ENCODE assay signal across 1 cellular context in genomic region chr16:56946767-56947603, GRCh38.
TF ChIP-seq lines count a peak whose summit lies in the region.

No MANE protein-coding gene starts in this region.

TF ChIP-seq in HepG2, 621 proteins besides CTCF, POLR2A, EP300 and RAD21 (continued from another document and continues in another):
- no peak for TF ChIP-seq CEBPZ (IDR thresholded peaks at IDR 0.05; ENCODE audit: low read length)
- TF ChIP-seq SRF (IDR thresholded peaks at IDR 0.05; ENCODE audit: low read depth, low read length): peak; percentile 68; the same call in 1 of the 2 replicates
- no peak for TF ChIP-seq ZNF720 (CRISPR knock-in tag; IDR thresholded peaks at IDR 0.05)
- no peak for TF ChIP-seq KMT2A (CRISPR knock-in tag; IDR thresholded peaks at IDR 0.05)
- TF ChIP-seq ARNTL (CRISPR knock-in tag; IDR thresholded peaks at IDR 0.05): no peak
- no peak for TF ChIP-seq AKNA (CRISPR knock-in tag; IDR thresholded peaks at IDR 0.05; ENCODE audit: borderline replicate concordance)
- TF ChIP-seq, protein P1, sequence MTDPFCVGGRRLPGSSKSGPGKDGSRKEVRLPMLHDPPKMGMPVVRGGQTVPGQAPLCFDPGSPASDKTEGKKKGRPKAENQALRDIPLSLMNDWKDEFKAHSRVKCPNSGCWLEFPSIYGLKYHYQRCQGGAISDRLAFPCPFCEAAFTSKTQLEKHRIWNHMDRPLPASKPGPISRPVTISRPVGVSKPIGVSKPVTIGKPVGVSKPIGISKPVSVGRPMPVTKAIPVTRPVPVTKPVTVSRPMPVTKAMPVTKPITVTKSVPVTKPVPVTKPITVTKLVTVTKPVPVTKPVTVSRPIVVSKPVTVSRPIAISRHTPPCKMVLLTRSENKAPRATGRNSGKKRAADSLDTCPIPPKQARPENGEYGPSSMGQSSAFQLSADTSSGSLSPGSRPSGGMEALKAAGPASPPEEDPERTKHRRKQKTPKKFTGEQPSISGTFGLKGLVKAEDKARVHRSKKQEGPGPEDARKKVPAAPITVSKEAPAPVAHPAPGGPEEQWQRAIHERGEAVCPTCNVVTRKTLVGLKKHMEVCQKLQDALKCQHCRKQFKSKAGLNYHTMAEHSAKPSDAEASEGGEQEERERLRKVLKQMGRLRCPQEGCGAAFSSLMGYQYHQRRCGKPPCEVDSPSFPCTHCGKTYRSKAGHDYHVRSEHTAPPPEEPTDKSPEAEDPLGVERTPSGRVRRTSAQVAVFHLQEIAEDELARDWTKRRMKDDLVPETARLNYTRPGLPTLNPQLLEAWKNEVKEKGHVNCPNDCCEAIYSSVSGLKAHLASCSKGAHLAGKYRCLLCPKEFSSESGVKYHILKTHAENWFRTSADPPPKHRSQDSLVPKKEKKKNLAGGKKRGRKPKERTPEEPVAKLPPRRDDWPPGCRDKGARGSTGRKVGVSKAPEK (CRISPR knock-in tag; IDR thresholded peaks at IDR 0.05; ENCODE audit: borderline replicate concordance): no peak
- no peak for TF ChIP-seq GFI1 (CRISPR knock-in tag; IDR thresholded peaks at IDR 0.05; ENCODE audit: borderline replicate concordance)
- no peak for TF ChIP-seq STAG1 (CRISPR knock-in tag; IDR thresholded peaks at IDR 0.05)
- no peak for TF ChIP-seq NFE2L2 (IDR thresholded peaks at IDR 0.05; ENCODE audit: low read length)
- TF ChIP-seq NFAT5 (CRISPR knock-in tag; IDR thresholded peaks at IDR 0.05): no peak
- TF ChIP-seq RARG (CRISPR knock-in tag; IDR thresholded peaks at IDR 0.05; ENCODE audit: low read depth): no peak
- no peak for TF ChIP-seq SAP130 (CRISPR knock-in tag; IDR thresholded peaks at IDR 0.05; ENCODE audit: low read depth)
- no peak for TF ChIP-seq HINFP (CRISPR knock-in tag; IDR thresholded peaks at IDR 0.05; ENCODE audit: low read depth)
- TF ChIP-seq PATZ1 (CRISPR knock-in tag; IDR thresholded peaks at IDR 0.05): peak; percentile 50; the same call in 1 of the 2 replicates
- no peak for TF ChIP-seq ZNF7 (CRISPR knock-in tag; IDR thresholded peaks at IDR 0.05)
- no peak for TF ChIP-seq KLF16 (CRISPR knock-in tag; IDR thresholded peaks at IDR 0.05)
- no peak for TF ChIP-seq HNF4A (CRISPR knock-in tag; IDR thresholded peaks at IDR 0.05)
- TF ChIP-seq IKZF4 (CRISPR knock-in tag; IDR thresholded peaks at IDR 0.05; ENCODE audit: borderline replicate concordance, low read depth, not compliant biosample characterization): no peak
- TF ChIP-seq ZNF512 (CRISPR knock-in tag; IDR thresholded peaks at IDR 0.05): no peak
- TF ChIP-seq CHD2 (IDR thresholded peaks at IDR 0.05; ENCODE audit: low read depth, low read length): no peak
- no peak for TF ChIP-seq NAIF1 (CRISPR knock-in tag; IDR thresholded peaks at IDR 0.05; ENCODE audit: borderline replicate concordance)
- peak; percentile 70 for TF ChIP-seq POLR2G (IDR thresholded peaks at IDR 0.05; ENCODE audit: low read depth, low read length)
- no peak for TF ChIP-seq ZNF329 (CRISPR knock-in tag; IDR thresholded peaks at IDR 0.05; ENCODE audit: low read depth)
- no peak for TF ChIP-seq ZNF251 (CRISPR knock-in tag; IDR thresholded peaks at IDR 0.05)
- TF ChIP-seq ATRX (CRISPR knock-in tag; IDR thresholded peaks at IDR 0.05; ENCODE audit: borderline replicate concordance): no peak
- TF ChIP-seq ZBTB21 (CRISPR knock-in tag; IDR thresholded peaks at IDR 0.05): no peak
- TF ChIP-seq ZNF337 (CRISPR knock-in tag; IDR thresholded peaks at IDR 0.05; ENCODE audit: borderline replicate concordance, low read depth): no peak
- TF ChIP-seq, protein P2, sequence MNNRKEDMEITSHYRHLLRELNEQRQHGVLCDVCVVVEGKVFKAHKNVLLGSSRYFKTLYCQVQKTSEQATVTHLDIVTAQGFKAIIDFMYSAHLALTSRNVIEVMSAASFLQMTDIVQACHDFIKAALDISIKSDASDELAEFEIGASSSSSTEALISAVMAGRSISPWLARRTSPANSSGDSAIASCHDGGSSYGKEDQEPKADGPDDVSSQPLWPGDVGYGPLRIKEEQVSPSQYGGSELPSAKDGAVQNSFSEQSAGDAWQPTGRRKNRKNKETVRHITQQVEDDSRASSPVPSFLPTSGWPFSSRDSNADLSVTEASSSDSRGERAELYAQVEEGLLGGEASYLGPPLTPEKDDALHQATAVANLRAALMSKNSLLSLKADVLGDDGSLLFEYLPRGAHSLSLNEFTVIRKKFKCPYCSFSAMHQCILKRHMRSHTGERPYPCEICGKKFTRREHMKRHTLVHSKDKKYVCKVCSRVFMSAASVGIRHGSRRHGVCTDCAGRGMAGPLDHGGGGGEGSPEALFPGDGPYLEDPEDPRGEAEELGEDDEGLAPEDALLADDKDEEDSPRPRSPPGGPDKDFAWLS (CRISPR knock-in tag; IDR thresholded peaks at IDR 0.05; ENCODE audit: borderline replicate concordance): no peak
- TF ChIP-seq RBFOX2 (IDR thresholded peaks at IDR 0.05; ENCODE audit: low read depth, low read length): 0 out of 2 replicates have a peak, but pooled peaks have one; percentile 21
- TF ChIP-seq RXRA (CRISPR knock-in tag; IDR thresholded peaks at IDR 0.05): 0 out of 2 replicates have a peak, but pooled peaks have one; percentile 20
- TF ChIP-seq GABPA (IDR thresholded peaks at IDR 0.05; ENCODE audit: low read depth, low read length): no peak
- no peak for TF ChIP-seq GABPA (CRISPR knock-in tag; IDR thresholded peaks at IDR 0.05; ENCODE audit: low read depth)
- TF ChIP-seq SSRP1 (CRISPR knock-in tag; IDR thresholded peaks at IDR 0.05): peak; percentile 86
